In genomic region chr1:65175171-65176070, GRCh38 we compare ENCODE assay signal across 13 cellular contexts. TPM values are rescaled to one million over a fixed set of nuclear protein-coding genes. Genes with fewer than 3 reads are reported as not detected.
DNase-seq lines count a peak whose midpoint lies in the region; ATAC-seq and TF ChIP-seq lines count a peak whose summit lies in the region.
"Had no signal": no experiment of that assay in that cellular context is flagged by ENCODE, and none has a peak within 500 bp of the region (broad histone marks: within the 10 kb centered on the region; RNA-seq: fewer than 3 reads in every experiment).

No MANE protein-coding gene starts in this region.

- H3K4me1 ChIP-seq in mesenchymal stem cell (ENCODE audit: control insufficient read depth, insufficient read depth, low read depth, low read length) (peaks cover 28% of the 10 kb centered on the region), urinary bladder (ENCODE audit: insufficient read depth) (no peaks in the 10 kb centered on the region)

- no peak overlapping the region for H2BK5ac ChIP-seq in mesenchymal stem cell (ENCODE audit: low read depth, low read length, poor library complexity, severe bottlenecking)

- H3K27me3 Mint-ChIP-seq in dendritic cell treated with granulocyte-macrophage colony-stimulating factor and Interleukin-4, amounts not matched to agents 40 ng/mL and 50 ng/mL, for 4 days: peaks cover 3% of the 10 kb centered on the region
- H3K27me3 Mint-ChIP-seq in activated CD8-positive, alpha-beta T cell treated with anti-CD3 and anti-CD28 coated beads for 36 hours: no peaks in the 10 kb centered on the region
- H3K27me3 Mint-ChIP-seq: activated CD4-positive, alpha-beta memory T cell treated with anti-CD3 and anti-CD28 coated beads for 36 hours had no signal

- H3K9ac ChIP-seq in mesenchymal stem cell (ENCODE audit: low read length): peak overlapping the region; percentile 25

- 95% methylated on average over 11 of the region's 13 CpGs for WGBS in mesenchymal stem cell
- WGBS in urinary bladder: 44% methylated on average over 13 of the region's 13 CpGs

- peak overlapping the region; percentile 15 for H3K27ac ChIP-seq in mesenchymal stem cell (ENCODE audit: low read length, poor library complexity, severe bottlenecking)
- H3K27ac ChIP-seq in urinary bladder (ENCODE audit: low read depth): peak overlapping the region; percentile 19
- H3K27ac ChIP-seq: upper lobe of left lung had no signal

- H3K36me3 Mint-ChIP-seq in dendritic cell treated with granulocyte-macrophage colony-stimulating factor and Interleukin-4, amounts not matched to agents 40 ng/mL and 50 ng/mL, for 4 days (ENCODE audit: low read depth): no peaks in the 10 kb centered on the region
- H3K36me3 Mint-ChIP-seq in activated CD8-positive, alpha-beta T cell treated with anti-CD3 and anti-CD28 coated beads for 36 hours (ENCODE audit: low read depth): no peaks in the 10 kb centered on the region
- H3K36me3 Mint-ChIP-seq: activated CD4-positive, alpha-beta memory T cell treated with anti-CD3 and anti-CD28 coated beads for 36 hours; activated naive CD4-positive, alpha-beta T cell treated with anti-CD3 and anti-CD28 coated beads, Interleukin-2, amount 50 U/mL, for 72 hours had no signal

- H2AFZ ChIP-seq in mesenchymal stem cell (ENCODE audit: low read depth, low read length): no peak overlapping the region

- H4K91ac ChIP-seq in mesenchymal stem cell (ENCODE audit: low read length): no peak overlapping the region

- ATAC-seq in GM19023 (IDR thresholded peaks at IDR 0.05; ENCODE audit: unreplicated experiment): no peak
- ATAC-seq in activated CD8-positive, alpha-beta T cell treated with anti-CD3 and anti-CD28 coated beads for 36 hours: no peak
- no peak for ATAC-seq in HG02840 (IDR thresholded peaks at IDR 0.05; ENCODE audit: low FRiP score, unreplicated experiment)
- ATAC-seq: activated naive CD4-positive, alpha-beta T cell treated with anti-CD3 and anti-CD28 coated beads, Interleukin-2, amount 50 U/mL, for 72 hours had no signal

- DNase-seq in NCI-H524 (lab: John Stamatoyannopoulos, UW) (peak; percentile 44 to 72), NCI-H524 treated with DMSO at 0.1 percent for 48 hours (lab: John Stamatoyannopoulos, UW) (no peak), mesenchymal stem cell (no peak)
- no peak for DNase-seq in activated CD8-positive, alpha-beta T cell treated with anti-CD3 and anti-CD28 coated beads for 36 hours
- DNase-seq: 8988T; activated CD4-positive, alpha-beta memory T cell treated with anti-CD3 and anti-CD28 coated beads for 36 hours; DND-41 had no signal

- H2AK5ac ChIP-seq in mesenchymal stem cell (ENCODE audit: low read length, severe bottlenecking): peak overlapping the region; percentile 62

- H3K36me3 ChIP-seq in mesenchymal stem cell (ENCODE audit: control insufficient read depth in 1 of 2, insufficient read depth in 2 of 2, low read depth in 1 of 2, low read length in 2 of 2) (no peaks in the 10 kb centered on the region), urinary bladder (ENCODE audit: insufficient read depth) (no peaks in the 10 kb centered on the region)
- H3K36me3 ChIP-seq: upper lobe of left lung had no signal

- no peaks in the 10 kb centered on the region for H3K9me3 Mint-ChIP-seq in dendritic cell treated with granulocyte-macrophage colony-stimulating factor and Interleukin-4, amounts not matched to agents 40 ng/mL and 50 ng/mL, for 4 days
- no peaks in the 10 kb centered on the region for H3K9me3 Mint-ChIP-seq in activated CD8-positive, alpha-beta T cell treated with anti-CD3 and anti-CD28 coated beads for 36 hours
- H3K9me3 Mint-ChIP-seq: activated CD4-positive, alpha-beta memory T cell treated with anti-CD3 and anti-CD28 coated beads for 36 hours; activated naive CD4-positive, alpha-beta T cell treated with anti-CD3 and anti-CD28 coated beads, Interleukin-2, amount 50 U/mL, for 72 hours had no signal

- H3K4me3 ChIP-seq in mesenchymal stem cell (ENCODE audit: insufficient read depth in 1 of 2, low read depth in 1 of 2, low read length in 2 of 2) (peak overlapping the region in 1 of 2 experiments; percentile 11), urinary bladder (ENCODE audit: low read depth, low read length) (no peak overlapping the region)
- H3K4me3 ChIP-seq: upper lobe of left lung had no signal

- H2BK15ac ChIP-seq in mesenchymal stem cell (ENCODE audit: low read depth, poor library complexity, severe bottlenecking): no peak overlapping the region

- TF ChIP-seq CTCF in activated CD8-positive, alpha-beta T cell treated with anti-CD3 and anti-CD28 coated beads for 36 hours (IDR thresholded peaks at IDR 0.05): no peak

- H3K9me3 ChIP-seq in mesenchymal stem cell (ENCODE audit: control insufficient read depth, low read length): no peaks in the 10 kb centered on the region
- H3K9me3 ChIP-seq: upper lobe of left lung had no signal

- H3K4me1 Mint-ChIP-seq in dendritic cell treated with granulocyte-macrophage colony-stimulating factor and Interleukin-4, amounts not matched to agents 40 ng/mL and 50 ng/mL, for 4 days (ENCODE audit: low read depth): peaks cover 58% of the 10 kb centered on the region
- peaks cover 3% of the 10 kb centered on the region for H3K4me1 Mint-ChIP-seq in activated CD8-positive, alpha-beta T cell treated with anti-CD3 and anti-CD28 coated beads for 36 hours (ENCODE audit: low read depth)

- H3K79me1 ChIP-seq in mesenchymal stem cell (replicated peaks; ENCODE audit: low read length, poor library complexity, severe bottlenecking): peaks cover 26% of the 10 kb centered on the region

- H3K18ac ChIP-seq in mesenchymal stem cell (ENCODE audit: low read depth in 1 of 2, low read length in 2 of 2): no peak overlapping the region

- H3K14ac ChIP-seq in mesenchymal stem cell (ENCODE audit: low read length in 2 of 2): no peak overlapping the region

- no peak overlapping the region for H3K23ac ChIP-seq in mesenchymal stem cell (ENCODE audit: low read length in 2 of 2)

- CTCF ChIA-PET in activated CD8-positive, alpha-beta T cell treated with anti-CD3 and anti-CD28 coated beads for 36 hours (lab: Charles Lee): no interaction called here

- no peaks in the 10 kb centered on the region for H3K27me3 ChIP-seq in mesenchymal stem cell (ENCODE audit: control insufficient read depth in 1 of 2, insufficient read depth in 1 of 2, low read length in 2 of 2)
- H3K27me3 ChIP-seq: upper lobe of left lung had no signal

- no peak overlapping the region for H3K27ac Mint-ChIP-seq in dendritic cell treated with granulocyte-macrophage colony-stimulating factor and Interleukin-4, amounts not matched to agents 40 ng/mL and 50 ng/mL, for 4 days
- H3K27ac Mint-ChIP-seq in activated CD8-positive, alpha-beta T cell treated with anti-CD3 and anti-CD28 coated beads for 36 hours: no peak overlapping the region
- H3K27ac Mint-ChIP-seq: activated CD4-positive, alpha-beta memory T cell treated with anti-CD3 and anti-CD28 coated beads for 36 hours; activated naive CD4-positive, alpha-beta T cell treated with anti-CD3 and anti-CD28 coated beads, Interleukin-2, amount 50 U/mL, for 72 hours had no signal

- no peak overlapping the region for H4K8ac ChIP-seq in mesenchymal stem cell (ENCODE audit: low read length)

- POLR2A ChIA-PET in activated CD8-positive, alpha-beta T cell treated with anti-CD3 and anti-CD28 coated beads for 36 hours (lab: Charles Lee): no interaction called here

- peak overlapping the region; percentile 4 for H3K4me3 Mint-ChIP-seq in dendritic cell treated with granulocyte-macrophage colony-stimulating factor and Interleukin-4, amounts not matched to agents 40 ng/mL and 50 ng/mL, for 4 days
- no peak overlapping the region for H3K4me3 Mint-ChIP-seq in activated CD8-positive, alpha-beta T cell treated with anti-CD3 and anti-CD28 coated beads for 36 hours
- H3K4me3 Mint-ChIP-seq: activated CD4-positive, alpha-beta memory T cell treated with anti-CD3 and anti-CD28 coated beads for 36 hours had no signal

- intact Hi-C loops in dendritic cell treated with granulocyte-macrophage colony-stimulating factor and Interleukin-4, amounts not matched to agents 40 ng/mL and 50 ng/mL, for 4 days (cut with micrococcal nuclease): no loop called here
- intact Hi-C loops in activated CD8-positive, alpha-beta T cell treated with anti-CD3 and anti-CD28 coated beads for 36 hours (cut with micrococcal nuclease): no loop called here

- H3K4me2 ChIP-seq in mesenchymal stem cell (ENCODE audit: low read length, poor library complexity, severe bottlenecking): no peak overlapping the region

- no peak overlapping the region for H2BK120ac ChIP-seq in mesenchymal stem cell (ENCODE audit: low read depth, low read length)

- no peak overlapping the region for H3K4ac ChIP-seq in mesenchymal stem cell (ENCODE audit: low read depth in 1 of 2, low read length in 2 of 2)

- H2BK12ac ChIP-seq in mesenchymal stem cell (ENCODE audit: low read length in 2 of 2): no peak overlapping the region

RNA-seq across cellular contexts. Expression of gene AK4, which starts 27.4 kb away (rescaled TPM):
- 0.87 TPM for polyA plus RNA-seq in mesenchymal stem cell (2013, experiment 1 of 2)
- 1.1 TPM for polyA plus RNA-seq in mesenchymal stem cell (2013, experiment 2 of 2)
- total RNA-seq in urinary bladder: 12.5 TPM
- polyA plus RNA-seq in urinary bladder: 36.1 TPM
- total RNA-seq in activated CD8-positive, alpha-beta T cell treated with anti-CD3 and anti-CD28 coated beads for 36 hours: 100 to 1,000 TPM; 151 to 156 TPM

Comparison
In these comparisons a context has a peak if more than half of its experiments do, and no peak if none do; other contexts are left out.
1. DNase-seq: peak in NCI-H524 (2 of 2); none in NCI-H524 treated with DMSO at 0.1 percent for 48 hours (single experiment), mesenchymal stem cell (single experiment) and activated CD8-positive, alpha-beta T cell treated with anti-CD3 and anti-CD28 coated beads for 36 hours (single experiment).
2. RNA of gene AK4, which starts 27.4 kb away (total RNA-seq): 151 to 156 TPM in activated CD8-positive, alpha-beta T cell treated with anti-CD3 and anti-CD28 coated beads for 36 hours; 12.5 TPM in urinary bladder (single experiment); every median in the first group is over 10 times any median in the second.